ENCODE assay signal across 17 cellular contexts in the genomic region with DNA sequence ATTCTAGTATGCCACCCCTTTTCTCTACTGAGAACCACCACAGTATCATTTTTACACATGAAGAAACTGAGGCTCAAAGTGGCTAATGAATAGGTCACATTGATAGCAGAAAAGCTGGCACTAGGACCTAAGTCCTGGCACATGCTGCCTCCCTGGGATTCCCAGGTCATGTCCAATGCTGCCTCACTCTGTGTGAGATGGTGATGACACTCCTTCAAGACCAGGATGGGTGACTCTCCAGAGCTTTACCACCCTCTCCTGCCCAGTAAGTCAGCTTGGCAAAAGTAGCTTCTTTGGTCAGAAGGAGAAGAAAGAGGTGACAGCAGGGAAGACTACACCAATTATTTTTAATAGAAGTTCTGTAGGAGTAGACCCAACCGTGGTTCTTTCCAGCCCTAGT. TPM values are rescaled to one million over a fixed set of nuclear protein-coding genes. Genes with fewer than 3 reads are reported as not detected.
"Had no signal": no experiment of that assay in that cellular context is flagged by ENCODE, and none has a peak within 500 bp of the region (broad histone marks: within the 10 kb centered on the region; RNA-seq: fewer than 3 reads in every experiment).

No MANE protein-coding gene starts in this region.

- H3K27ac ChIP-seq: transverse colon had no signal

- H3K27ac Mint-ChIP-seq: activated CD4-positive, alpha-beta memory T cell treated with anti-CD3 and anti-CD28 coated beads for 36 hours; activated naive CD8-positive, alpha-beta T cell treated with anti-CD3 and anti-CD28 coated beads for 36 hours; immature natural killer cell; natural killer cell; stimulated activated memory B cell treated with anti-CD40 and anti-IgM and Interleukin-4, amounts not matched to agents 10 μg/mL and 1 μg/mL and 100 μg/mL, for 72 hours; T-helper 2 cell treated with Interferon-gamma antibody and Interleukin-4, amounts not matched to agents 5 μg/mL and 100 μg/mL, for 36 hours had no signal

- H3K36me3 ChIP-seq: esophagus squamous epithelium, transverse colon had no signal

- H3K36me3 Mint-ChIP-seq: activated CD4-positive, alpha-beta memory T cell treated with anti-CD3 and anti-CD28 coated beads for 36 hours; activated naive CD8-positive, alpha-beta T cell treated with anti-CD3 and anti-CD28 coated beads for 36 hours; immature natural killer cell; natural killer cell; stimulated activated memory B cell treated with anti-CD40 and anti-IgM and Interleukin-4, amounts not matched to agents 10 μg/mL and 1 μg/mL and 100 μg/mL, for 72 hours had no signal

- H3K27me3 ChIP-seq: transverse colon had no signal

- H3K9me3 Mint-ChIP-seq: activated CD4-positive, alpha-beta memory T cell treated with anti-CD3 and anti-CD28 coated beads for 36 hours; activated naive CD8-positive, alpha-beta T cell treated with anti-CD3 and anti-CD28 coated beads for 36 hours; immature natural killer cell; natural killer cell; stimulated activated memory B cell treated with anti-CD40 and anti-IgM and Interleukin-4, amounts not matched to agents 10 μg/mL and 1 μg/mL and 100 μg/mL, for 72 hours; T-helper 2 cell treated with Interferon-gamma antibody and Interleukin-4, amounts not matched to agents 5 μg/mL and 100 μg/mL, for 36 hours had no signal

- H3K9me3 ChIP-seq: esophagus squamous epithelium, mucosa of descending colon, transverse colon had no signal

- H3K4me3 ChIP-seq: esophagus squamous epithelium, mucosa of descending colon, transverse colon had no signal

- DNase-seq: activated CD4-positive, alpha-beta memory T cell treated with anti-CD3 and anti-CD28 coated beads for 36 hours; activated CD4-positive, CD25-positive, alpha-beta regulatory T cell treated with anti-CD3 and anti-CD28 coated beads, Interleukin-2, amount 50 U/mL, for 72 hours; activated gamma-delta T cell; activated T-cell treated with anti-CD3 and anti-CD28 coated beads, Interleukin-2, amount 50 U/mL, for 48 hours; esophagus squamous epithelium; left cardiac atrium; natural killer cell; right cardiac atrium; stimulated activated CD4-positive, alpha-beta T cell treated with anti-CD3 and anti-CD28 coated beads, Interleukin-1b, Interleukin-23, amount 100 ng/mL, for 48 hours had no signal

- H3K4me3 Mint-ChIP-seq: activated CD4-positive, alpha-beta memory T cell treated with anti-CD3 and anti-CD28 coated beads for 36 hours; activated naive CD8-positive, alpha-beta T cell treated with anti-CD3 and anti-CD28 coated beads for 36 hours; natural killer cell; stimulated activated memory B cell treated with anti-CD40 and anti-IgM and Interleukin-4, amounts not matched to agents 10 μg/mL and 1 μg/mL and 100 μg/mL, for 72 hours; T-helper 2 cell treated with Interferon-gamma antibody and Interleukin-4, amounts not matched to agents 5 μg/mL and 100 μg/mL, for 36 hours had no signal

RNA-seq across cellular contexts. Expression of a gene that starts 13.3 kb away (rescaled TPM):
- total RNA-seq: activated CD4-positive, alpha-beta memory T cell treated with anti-CD3 and anti-CD28 coated beads for 36 hours; activated naive CD8-positive, alpha-beta T cell treated with anti-CD3 and anti-CD28 coated beads for 36 hours; chondrocyte; lung microvascular endothelial cell; natural killer cell had no signal
- polyA plus RNA-seq: immature natural killer cell had no signal

RNA-seq across cellular contexts. Expression of a gene that starts 34.8 kb away (rescaled TPM):
- total RNA-seq: activated CD4-positive, alpha-beta memory T cell treated with anti-CD3 and anti-CD28 coated beads for 36 hours; activated naive CD8-positive, alpha-beta T cell treated with anti-CD3 and anti-CD28 coated beads for 36 hours; chondrocyte; lung microvascular endothelial cell; natural killer cell; right cardiac atrium had no signal
- polyA plus RNA-seq: immature natural killer cell had no signal
